In genomic region chr10:119770928-119771327, GRCh38 we compare ENCODE assay signal across 2 cellular contexts.
TF ChIP-seq lines count a peak whose summit lies in the region.

No MANE protein-coding gene starts in this region.

TF ChIP-seq in SK-N-SH, 30 proteins besides CTCF, POLR2A, EP300 and RAD21:
- TF ChIP-seq FOSL2 (IDR thresholded peaks at IDR 0.05; ENCODE audit: borderline replicate concordance, low read depth) (no peak), IRF3 (IDR thresholded peaks at IDR 0.05; ENCODE audit: low read depth, low read length) (no peak), EZH2phosphoT487 (IDR thresholded peaks at IDR 0.05; ENCODE audit: borderline replicate concordance, low read depth) (no peak), TEAD4 (IDR thresholded peaks at IDR 0.05; ENCODE audit: borderline replicate concordance, insufficient read depth) (no peak), MAX (IDR thresholded peaks at IDR 0.05; ENCODE audit: low read depth) (no peak), PBX3 (IDR thresholded peaks at IDR 0.05) (no peak), RFX5 (IDR thresholded peaks at IDR 0.05; ENCODE audit: low read length) (no peak), USF1 (IDR thresholded peaks at IDR 0.05; ENCODE audit: borderline replicate concordance, low read depth) (no peak), POLR2AphosphoS5 (IDR thresholded peaks at IDR 0.05; ENCODE audit: low read depth, low read length) (no peak), FOXM1 (IDR thresholded peaks at IDR 0.05; ENCODE audit: low read depth) (no peak), TAF1 (IDR thresholded peaks at IDR 0.05; ENCODE audit: borderline replicate concordance, low read depth, low read length) (no peak), REST (IDR thresholded peaks at IDR 0.05; ENCODE audit: low read depth, low read length) (no peak), GABPA (IDR thresholded peaks at IDR 0.05; ENCODE audit: low read depth) (no peak), MXI1 (IDR thresholded peaks at IDR 0.05; ENCODE audit: low read depth, low read length) (no peak), GATA2 (CRISPR knock-in tag; IDR thresholded peaks at IDR 0.05) (no peak), NRF1 (IDR thresholded peaks at IDR 0.05; ENCODE audit: low read depth, low read length) (no peak), USF2 (IDR thresholded peaks at IDR 0.05; ENCODE audit: borderline replicate concordance, low read depth, low read length) (no peak), FOXJ3 (CRISPR knock-in tag; IDR thresholded peaks at IDR 0.05) (no peak)

TF ChIP-seq in SK-N-SH treated with all-trans-retinoic acid at 6 μM for 48 hours, 23 proteins besides CTCF, POLR2A, EP300 and RAD21:
- TF ChIP-seq ISL1 (CRISPR knock-in tag; IDR thresholded peaks at IDR 0.05) (no peak), SNAI2 (CRISPR knock-in tag; IDR thresholded peaks at IDR 0.05) (no peak), ZFP3 (CRISPR knock-in tag; IDR thresholded peaks at IDR 0.05) (no peak), BACH2 (CRISPR knock-in tag; IDR thresholded peaks at IDR 0.05; ENCODE audit: borderline replicate concordance) (no peak), TSHZ2 (CRISPR knock-in tag; IDR thresholded peaks at IDR 0.05) (no peak), ZNF565 (CRISPR knock-in tag; conservative IDR thresholded peaks at IDR 0.05; ENCODE audit: low read depth) (no peak), ZFP30 (CRISPR knock-in tag; IDR thresholded peaks at IDR 0.05) (no peak), ZNF8 (CRISPR knock-in tag; IDR thresholded peaks at IDR 0.05) (no peak), CSDC2 (CRISPR knock-in tag; IDR thresholded peaks at IDR 0.05) (no peak), PATZ1 (CRISPR knock-in tag; IDR thresholded peaks at IDR 0.05; ENCODE audit: borderline replicate concordance) (no peak), ARNTL (CRISPR knock-in tag; IDR thresholded peaks at IDR 0.05; ENCODE audit: borderline replicate concordance, low read depth) (no peak), GLIS3 (CRISPR knock-in tag; IDR thresholded peaks at IDR 0.05) (no peak), ESRRG (CRISPR knock-in tag; IDR thresholded peaks at IDR 0.05) (no peak)
